ENCODE assay signal across 12 cellular contexts in genomic region chr13:27036236-27036981, GRCh38.
DNase-seq lines count a peak whose midpoint lies in the region; ATAC-seq and TF ChIP-seq lines count a peak whose summit lies in the region.
"Had no signal": no experiment of that assay in that cellular context is flagged by ENCODE, and none has a peak within 500 bp of the region (broad histone marks: within the 10 kb centered on the region; RNA-seq: fewer than 3 reads in every experiment).

No MANE protein-coding gene starts in this region.

- H3K79me2 ChIP-seq in PC-3 (ENCODE audit: low read length) = no peaks in the 10 kb centered on the region

- DNase-seq in COLO829 (ENCODE audit: low spot score) = peak; percentile 42
- DNase-seq in PC-3 = peak; percentile 72
- DNase-seq in esophagus muscularis mucosa (ENCODE audit: extremely low spot score) = no peak
- no peak for DNase-seq in NCI-H1436 treated with DMSO at 0.1 percent for 48 hours (lab: John Stamatoyannopoulos, UW)
- no peak for DNase-seq in stimulated activated CD4-positive, alpha-beta T cell treated with anti-CD3 and anti-CD28 coated beads, Interleukin-2, amount 100 ng/mL, for 48 hours
- DNase-seq in HEK293T (ENCODE audit: extremely low spot score) = no peak
- DNase-seq: activated CD4-positive, alpha-beta T cell treated with anti-CD3 and anti-CD28 coated beads, Interleukin-2, amount 10 ng/mL, durations not matched to agents 24 days and 14 days; GF-D8; NCI-H2081 treated with DMSO at 0.1 percent for 48 hours had no signal

- WGBS in esophagus muscularis mucosa = 26% methylated on average over 7 of the region's 8 CpGs

- H3K9ac ChIP-seq in PC-3 (ENCODE audit: low read length) = peak overlapping the region; percentile 51
- H3K9ac ChIP-seq: BLaER1 treated with 17β-estradiol and CSF1 and Interleukin-3, amounts not matched to agents 10 nM and 100 nM had no signal

- no peaks in the 10 kb centered on the region for H4K20me1 ChIP-seq in PC-3 (ENCODE audit: low read length)

- BruUV-seq in PC-3 (replicated peaks; lab: Mats Ljungman, UMichigan) = TSS peak; percentile 58

- H3K27ac ChIP-seq in PC-3 (ENCODE audit: low read length) = peak overlapping the region; percentile 86
- H3K27ac ChIP-seq in esophagus muscularis mucosa (replicated peaks in 1 of 4) = peak overlapping the region; percentile 67 to 83 (median 78)
- H3K27ac ChIP-seq in muscle layer of duodenum (ENCODE audit: low read length) = peak overlapping the region; percentile 31
- H3K27ac ChIP-seq: BLaER1 treated with 17β-estradiol and CSF1 and Interleukin-3, amounts not matched to agents 10 nM and 100 nM had no signal

- TF ChIP-seq EP300 in esophagus muscularis mucosa (IDR thresholded peaks at IDR 0.05) = no peak

- H3K4me1 ChIP-seq in PC-3 (ENCODE audit: insufficient read depth, low read length) (peaks cover 57% of the 10 kb centered on the region), esophagus muscularis mucosa (peaks cover 18 to 63% (median 53%) of the 10 kb centered on the region in 4 donors), muscle layer of duodenum (ENCODE audit: control insufficient read depth in 1 of 2, insufficient read depth in 2 of 2, low read length in 2 of 2) (peaks cover 11 to 14% of the 10 kb centered on the region in 2 donors)

- no peaks in the 10 kb centered on the region for H3K36me3 ChIP-seq in PC-3 (ENCODE audit: low read depth, low read length)
- no peaks in the 10 kb centered on the region for H3K36me3 ChIP-seq in esophagus muscularis mucosa
- H3K36me3 ChIP-seq in muscle layer of duodenum (ENCODE audit: control insufficient read depth in 1 of 2, insufficient read depth in 2 of 2, low read length in 2 of 2) = no peaks in the 10 kb centered on the region
- H3K36me3 ChIP-seq: BLaER1 treated with 17β-estradiol and CSF1 and Interleukin-3, amounts not matched to agents 10 nM and 100 nM had no signal

- H3K27me3 ChIP-seq in PC-3 (ENCODE audit: low read length) = no peaks in the 10 kb centered on the region
- H3K27me3 ChIP-seq in esophagus muscularis mucosa = no peaks in the 10 kb centered on the region
- no peaks in the 10 kb centered on the region for H3K27me3 ChIP-seq in muscle layer of duodenum (ENCODE audit: low read depth, low read length)

- TF ChIP-seq CTCF in PC-3 (conservative IDR thresholded peaks at IDR 0.05; ENCODE audit: low read depth, low read length) (no peak), esophagus muscularis mucosa (IDR thresholded peaks at IDR 0.05) (no peak)

- ATAC-seq in PC-3 = peak; percentile 72
- no peak for ATAC-seq in HG02642 (IDR thresholded peaks at IDR 0.05; ENCODE audit: poor library complexity, unreplicated experiment)

- H3K9me3 ChIP-seq in PC-3 (ENCODE audit: low read length) = no peaks in the 10 kb centered on the region
- no peaks in the 10 kb centered on the region for H3K9me3 ChIP-seq in esophagus muscularis mucosa
- H3K9me3 ChIP-seq in muscle layer of duodenum (ENCODE audit: control insufficient read depth in 1 of 2, low read length in 2 of 2) = no peaks in the 10 kb centered on the region
- H3K9me3 ChIP-seq: BLaER1 treated with 17β-estradiol and CSF1 and Interleukin-3, amounts not matched to agents 10 nM and 100 nM had no signal

- CTCF ChIA-PET in PC-3 (lab: Charles Lee) = interaction anchor here (1.3 kb wide), 1 partner anchor 51 kb away, joined by 4 read pairs; no protein-coding TSS in a partner anchor
- CTCF ChIA-PET in HEK293T (lab: Yijun Ruan, JAX) = interaction anchor here (0.5 to 0.6 kb wide), 2 partner anchors 89 to 325 kb away, joined by 3 to 5 read pairs; no protein-coding TSS in a partner anchor

- H3K9me2 ChIP-seq in PC-3 (replicated peaks; ENCODE audit: low read length) = no peaks in the 10 kb centered on the region

- peak overlapping the region; percentile 78 for H3K4me2 ChIP-seq in PC-3 (ENCODE audit: low read length)

- peak overlapping the region; percentile 50 for H3K4me3 ChIP-seq in PC-3 (ENCODE audit: low read length)
- H3K4me3 ChIP-seq in esophagus muscularis mucosa = no peak overlapping the region
- H3K4me3 ChIP-seq in muscle layer of duodenum (ENCODE audit: low read depth in 1 of 2, low read length in 2 of 2) = no peak overlapping the region
- H3K4me3 ChIP-seq: BLaER1 treated with 17β-estradiol and CSF1 and Interleukin-3, amounts not matched to agents 10 nM and 100 nM had no signal

- no peaks in the 10 kb centered on the region for H3F3A ChIP-seq in PC-3 (ENCODE audit: low read length, unreplicated experiment)

- TF ChIP-seq POLR2A in esophagus muscularis mucosa (IDR thresholded peaks at IDR 0.05; ENCODE audit: low read depth) = no peak

- peak overlapping the region; percentile 70 for H2AFZ ChIP-seq in PC-3 (ENCODE audit: low read length)

- intact Hi-C loops in PC-3 (cut with micrococcal nuclease) (no loop called here), esophagus muscularis mucosa (cut with DNase I) (no loop called here)

- POLR2A ChIA-PET in PC-3 (lab: Charles Lee; ENCODE audit: unreplicated experiment) (interaction anchor here (0.6 to 0.7 kb wide), 2 partner anchors 14 to 249 kb away, joined by 4 to 6 read pairs; no protein-coding TSS in a partner anchor), HEK293T (lab: Yijun Ruan, JAX) (interaction anchor here (0.7 to 1.1 kb wide), 2 partner anchors 10 to 12 kb away, joined by 3 read pairs; no protein-coding TSS in a partner anchor)

TF ChIP-seq in HEK293T, 16 proteins besides CTCF, POLR2A, EP300 and RAD21:
- no peak for TF ChIP-seq ARNT (IDR thresholded peaks at IDR 0.05)
- TF ChIP-seq NFRKB (IDR thresholded peaks at IDR 0.05) = no peak
- no peak for TF ChIP-seq LEF1 (IDR thresholded peaks at IDR 0.05; ENCODE audit: borderline replicate concordance)
- TF ChIP-seq FOXK2 (IDR thresholded peaks at IDR 0.05) = no peak
- TF ChIP-seq ZNF384 (IDR thresholded peaks at IDR 0.05) = no peak
- no peak for TF ChIP-seq PKNOX1 (IDR thresholded peaks at IDR 0.05)
- no peak for TF ChIP-seq SP1 (IDR thresholded peaks at IDR 0.05)
- no peak for TF ChIP-seq FOXA1 (IDR thresholded peaks at IDR 0.05)
- TF ChIP-seq CTBP1 (IDR thresholded peaks at IDR 0.05; ENCODE audit: borderline replicate concordance) = no peak
- no peak for TF ChIP-seq TARDBP (IDR thresholded peaks at IDR 0.05)
- no peak for TF ChIP-seq FOXM1 (IDR thresholded peaks at IDR 0.05; ENCODE audit: borderline replicate concordance)
- TF ChIP-seq ELF4 (IDR thresholded peaks at IDR 0.05) = no peak
- no peak for TF ChIP-seq SUZ12 (IDR thresholded peaks at IDR 0.05)
- TF ChIP-seq L3MBTL2 (conservative IDR thresholded peaks at IDR 0.05) = no peak
- TF ChIP-seq BHLHE40 (IDR thresholded peaks at IDR 0.05; ENCODE audit: borderline replicate concordance) = no peak

Comparison
In these comparisons a context has a peak if more than half of its experiments do, and no peak if none do; other contexts are left out.
1. DNase-seq: peak in COLO829 (single experiment) and PC-3 (single experiment); none in esophagus muscularis mucosa (single experiment), NCI-H1436 treated with DMSO at 0.1 percent for 48 hours (single experiment), stimulated activated CD4-positive, alpha-beta T cell treated with anti-CD3 and anti-CD28 coated beads, Interleukin-2, amount 100 ng/mL, for 48 hours (0 of 2) and HEK293T (single experiment).
2. H3K27ac ChIP-seq: peak in every context shown above with its lines; median percentile 86 in PC-3; 78 in esophagus muscularis mucosa; 31 in muscle layer of duodenum.